ENCODE assay signal across 26 cellular contexts in the genomic region with DNA sequence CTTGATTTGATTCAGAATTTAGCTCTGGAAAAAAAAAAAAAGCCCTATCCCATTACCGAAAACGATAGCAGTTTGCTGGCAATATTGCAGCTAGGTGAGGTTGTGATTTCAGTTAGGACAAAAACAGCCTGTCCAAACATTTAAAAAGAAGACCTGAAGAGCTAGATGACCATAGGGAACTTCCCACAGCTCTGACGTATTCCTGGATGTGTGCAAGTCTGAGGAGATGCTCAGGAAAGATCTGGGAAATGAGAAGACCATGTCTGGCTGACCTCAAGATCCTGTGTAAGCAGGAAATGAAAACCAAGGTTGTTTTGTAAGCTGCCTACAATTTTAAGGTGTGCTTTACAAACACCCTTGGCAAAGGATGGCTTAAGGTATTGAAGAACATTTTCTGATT.
DNase-seq lines count a peak whose midpoint lies in the region; ATAC-seq, FAIRE-seq and TF ChIP-seq lines count a peak whose summit lies in the region.
"Had no signal": no experiment of that assay in that cellular context is flagged by ENCODE, and none has a peak within 500 bp of the region (broad histone marks: within the 10 kb centered on the region; RNA-seq: fewer than 3 reads in every experiment).

No MANE protein-coding gene starts in this region.

- H3K9ac ChIP-seq in parathyroid adenoma, result no peak overlapping the region
- H3K9ac ChIP-seq: BLaER1 had no signal

- H3K79me2 ChIP-seq in parathyroid adenoma, result no peaks in the 10 kb centered on the region

- TF ChIP-seq CTCF in heart right ventricle (IDR thresholded peaks at IDR 0.05) (no peak), right atrium auricular region (IDR thresholded peaks at IDR 0.05) (no peak), parathyroid adenoma (IDR thresholded peaks at IDR 0.05) (no peak)

- H3K4me1 ChIP-seq in heart right ventricle, result peaks cover 0 to 35% (median 4%) of the 10 kb centered on the region in 9 donors
- peaks cover 0 to 4% of the 10 kb centered on the region in 2 donors for H3K4me1 ChIP-seq in right atrium auricular region
- H3K4me1 ChIP-seq in parathyroid adenoma, result no peaks in the 10 kb centered on the region
- H3K4me1 ChIP-seq: BE2C, BLaER1 had no signal

- intact Hi-C loops in heart right ventricle (cut with DNase I), result loop anchor here in 1 of 10 donors (10.0 kb wide), 1 partner anchor 52 kb away; no protein-coding TSS in a partner anchor
- intact Hi-C loops in left cardiac atrium (cut with DNase I), result no loop called here
- intact Hi-C loops in cardiac septum (cut with DNase I), result no loop called here

- no peak for TF ChIP-seq POLR2A in GM12892 (IDR thresholded peaks at IDR 0.05; ENCODE audit: low read depth, low read length)

- H3K36me3 ChIP-seq in heart right ventricle, result no peaks in the 10 kb centered on the region
- H3K36me3 ChIP-seq in right atrium auricular region, result no peaks in the 10 kb centered on the region
- H3K36me3 ChIP-seq in parathyroid adenoma (ENCODE audit: control insufficient read depth, insufficient read depth, low read length), result no peaks in the 10 kb centered on the region
- H3K36me3 ChIP-seq: BE2C, BLaER1 had no signal

- H3K27ac ChIP-seq in heart right ventricle (peak overlapping the region in 3 of 10 donors; percentile 2 to 39 (median 4)), right atrium auricular region (no peak overlapping the region), parathyroid adenoma (peak overlapping the region; percentile 18)
- H3K27ac ChIP-seq: BLaER1 had no signal

- no peak overlapping the region for H2AFZ ChIP-seq in parathyroid adenoma

- H3K9me3 ChIP-seq in heart right ventricle (peaks cover 0 to 12% (median 0%) of the 10 kb centered on the region in 11 donors), right atrium auricular region (peaks cover 0 to 7% of the 10 kb centered on the region in 2 donors), parathyroid adenoma (ENCODE audit: control insufficient read depth, low read length) (no peaks in the 10 kb centered on the region)
- H3K9me3 ChIP-seq: BE2C had no signal

- H3K4me3 ChIP-seq in heart right ventricle (no peak overlapping the region), right atrium auricular region (no peak overlapping the region), parathyroid adenoma (ENCODE audit: low read depth, low read length) (no peak overlapping the region)
- H3K4me3 ChIP-seq: BLaER1 had no signal

- peak in 5 of 8 donors; percentile 56 to 79 (median 66) for ATAC-seq in heart right ventricle
- no peak for ATAC-seq in left cardiac atrium

- peak; percentile 88 for FAIRE-seq in GM12892 (lab: Jason Lieb, UNC)
- FAIRE-seq: A204.1, GM19239 had no signal

- H3K27me3 ChIP-seq in heart right ventricle (peaks cover 0 to 23% (median 0%) of the 10 kb centered on the region in 7 donors), right atrium auricular region (no peaks in the 10 kb centered on the region), parathyroid adenoma (ENCODE audit: control insufficient read depth, insufficient read depth, low read length) (no peaks in the 10 kb centered on the region)
- H3K27me3 ChIP-seq: BLaER1 had no signal

- no peak overlapping the region for H3K4me2 ChIP-seq in parathyroid adenoma (ENCODE audit: low read length)
- H3K4me2 ChIP-seq: BLaER1 had no signal

- 60 to 64% methylated on average over 3 of the region's 3 CpGs for WGBS in heart right ventricle, 2 donors

- DNase-seq in heart right ventricle (no peak), left cardiac atrium (no peak), right atrium auricular region (ENCODE audit: low spot score) (peak; percentile 13), cardiac septum (ENCODE audit: low spot score) (no peak), GM12892 (ENCODE audit: insufficient read length) (no peak)
- no peak for DNase-seq in stimulated activated naive CD4-positive, alpha-beta T cell treated with Interleukin-2 at 50 U/mL for 16 hours (lab: John Stamatoyannopoulos, UW)
- no peak for DNase-seq in stimulated activated CD4-positive, alpha-beta T cell treated with anti-CD3 and anti-CD28 coated beads, Interleukin-1b, Interleukin-23, amount 100 ng/mL, for 48 hours
- DNase-seq: 8988T; ACHN; BE2C; C1 segment of cervical spinal cord; CD4-positive, alpha-beta memory T cell; CD4-positive, CD25-positive, alpha-beta regulatory T cell; CD8-positive, alpha-beta memory T cell; COR-L47; DMS 273 treated with DMSO at 0.1 percent for 48 hours; DMS153; DMS53; DMS79; DND-41; EL; GDM1 had no signal

Comparison
In these comparisons a context has a peak if more than half of its experiments do, and no peak if none do; other contexts are left out.
1. ATAC-seq: peak in heart right ventricle (5 of 8); none in left cardiac atrium (0 of 2).